In genomic region chr5:60916646-60917045, GRCh38 we compare ENCODE assay signal across 18 cellular contexts. TPM values are rescaled to one million over a fixed set of nuclear protein-coding genes. Genes with fewer than 3 reads are reported as not detected.
A peak's percentile ranks its signal among the peaks of the same experiment; 100 is the strongest.
DNase-seq lines count a peak whose midpoint lies in the region; ATAC-seq, FAIRE-seq and TF ChIP-seq lines count a peak whose summit lies in the region.
"Had no signal": no experiment of that assay in that cellular context is flagged by ENCODE, and none has a peak within 500 bp of the region (broad histone marks: within the 10 kb centered on the region; RNA-seq: fewer than 3 reads in every experiment).

No MANE protein-coding gene starts in this region.

- TF ChIP-seq CTCF in fibroblast of mammary gland (conservative IDR thresholded peaks at IDR 0.05; ENCODE audit: control insufficient read depth, insufficient read depth, low read depth, low read length) = no peak
- no peak for TF ChIP-seq CTCF in keratinocyte (optimal IDR thresholded peaks at IDR 0.05 in 1 of 3, IDR thresholded peaks at IDR 0.05 in 1 of 3, conservative IDR thresholded peaks at IDR 0.05 in 1 of 3; ENCODE audit: extremely low read depth in 1 of 3, insufficient read depth in 2 of 3, low read length in 3 of 3)

- dilution Hi-C loops in keratinocyte (cut with MboI; ENCODE audit: extremely low pct_ligation_motif_present, low sequenced_read_pairs) = no loop called here

- H3K4me1 ChIP-seq in keratinocyte (ENCODE audit: control insufficient read depth, extremely low read depth, insufficient read depth, low read length) = no peaks in the 10 kb centered on the region
- H3K4me1 ChIP-seq: SJSA1 had no signal

- ATAC-seq in GM18519 (IDR thresholded peaks at IDR 0.05; ENCODE audit: low FRiP score, unreplicated experiment) (no peak), HG02885 (IDR thresholded peaks at IDR 0.05; ENCODE audit: poor library complexity, unreplicated experiment) (no peak)

- DNase-seq in ELR (ENCODE audit: low read depth) (peak; percentile 67), RKO (ENCODE audit: low spot score) (peak; percentile 15), fibroblast of mammary gland (ENCODE audit: low read depth) (peak; percentile 31), keratinocyte (ENCODE audit: low read depth, low spot score) (peak; percentile 13), NCI-H1105 treated with DMSO at 0.1 percent for 48 hours (lab: John Stamatoyannopoulos, UW) (no peak)
- DNase-seq: ACHN; CD4-positive, CD25-positive, alpha-beta regulatory T cell; DMS53; Kasumi-1; NCI-H1105; NCI-H187; NCI-H226; NCI-H526 had no signal

- H4K20me1 ChIP-seq in keratinocyte (ENCODE audit: control insufficient read depth, extremely low read depth, insufficient read depth, low read length) = no peaks in the 10 kb centered on the region

- H3K4me3 ChIP-seq in fibroblast of mammary gland (ENCODE audit: control insufficient read depth, low read depth, low read length) (no peak overlapping the region), keratinocyte (ENCODE audit: control insufficient read depth in 2 of 3, extremely low read depth in 1 of 3, insufficient read depth in 2 of 3, low read depth in 1 of 3, low read length in 3 of 3) (no peak overlapping the region)
- H3K4me3 ChIP-seq: SJSA1 had no signal

- H2AFZ ChIP-seq in keratinocyte (ENCODE audit: control insufficient read depth, low read length) = no peak overlapping the region

- FAIRE-seq in keratinocyte (lab: Jason Lieb, UNC) = no peak
- FAIRE-seq: H1 had no signal

- H3K79me2 ChIP-seq in keratinocyte (ENCODE audit: control insufficient read depth, insufficient read depth, low read length) = no peaks in the 10 kb centered on the region

- no peaks in the 10 kb centered on the region for H3K27me3 ChIP-seq in keratinocyte (ENCODE audit: control insufficient read depth, extremely low read depth, insufficient read depth, low read length)
- H3K27me3 ChIP-seq: SJSA1 had no signal

- no peak overlapping the region for H3K4me2 ChIP-seq in keratinocyte (ENCODE audit: control insufficient read depth, extremely low read depth, insufficient read depth, low read depth, low read length)

- H3K36me3 ChIP-seq in keratinocyte (ENCODE audit: control insufficient read depth in 2 of 2, extremely low read depth in 1 of 2, insufficient read depth in 2 of 2, low read length in 2 of 2) = no peaks in the 10 kb centered on the region

- no peak overlapping the region for H3K9ac ChIP-seq in keratinocyte (ENCODE audit: control insufficient read depth, extremely low read depth, insufficient read depth, low read length)

- no peak overlapping the region for H3K27ac ChIP-seq in keratinocyte (ENCODE audit: control insufficient read depth, insufficient read depth, low read length)
- H3K27ac ChIP-seq: RWPE1, SJSA1 had no signal

- H3K9me1 ChIP-seq in keratinocyte (ENCODE audit: control insufficient read depth, extremely low read depth, insufficient read depth, low read length) = no peaks in the 10 kb centered on the region

- no peaks in the 10 kb centered on the region for H3K9me3 ChIP-seq in keratinocyte (ENCODE audit: control insufficient read depth, low read depth, low read length)
- H3K9me3 ChIP-seq: SJSA1 had no signal

RNA-seq across cellular contexts. Expression of gene ERCC8, which starts 28.2 kb away (rescaled TPM):
- 12.8 to 16.6 TPM (median 13.3 TPM) in 3 replicates for polyA plus RNA-seq in keratinocyte
- polyA plus RNA-seq in keratinocyte (2011; ENCODE audit: low read depth) = 6.3 TPM
- 9.6 and 14.7 TPM in 2 replicates for polyA plus RNA-seq in keratinocyte (2011; cell fraction: cytosol; rRNA removed)
- 8.2 and 9.9 TPM in 2 replicates for polyA plus RNA-seq in keratinocyte (2011; cell fraction: nucleus; rRNA removed)
- polyA plus RNA-seq in keratinocyte (2012; ENCODE audit: low replicate concordance) = 5.1 and 7.1 TPM in 2 replicates
- 2.6 to 17.1 TPM (median 13.4 TPM) in 3 replicates for polyA minus RNA-seq in keratinocyte
- 14.4 TPM for polyA minus RNA-seq in keratinocyte (2011; cell fraction: cytosol; rRNA and poly(A)+ RNA removed)
- polyA minus RNA-seq in keratinocyte (2011; cell fraction: nucleus; rRNA and poly(A)+ RNA removed) = 11.2 and 15.8 TPM in 2 replicates

RNA-seq across cellular contexts. Expression of gene NDUFAF2, which starts 28.4 kb away (rescaled TPM):
- polyA plus RNA-seq in keratinocyte = 44.3 to 62.3 TPM (median 47.3 TPM) in 3 replicates
- 169 TPM for polyA plus RNA-seq in keratinocyte (2011; ENCODE audit: low read depth)
- 43.1 and 53.6 TPM in 2 replicates for polyA plus RNA-seq in keratinocyte (2011; cell fraction: cytosol; rRNA removed)
- 12.5 and 19.3 TPM in 2 replicates for polyA plus RNA-seq in keratinocyte (2011; cell fraction: nucleus; rRNA removed)
- polyA plus RNA-seq in keratinocyte (2012; ENCODE audit: low replicate concordance) = 58.6 and 88.3 TPM in 2 replicates
- 4.0 to 7.9 TPM (median 7.2 TPM) in 3 replicates for polyA minus RNA-seq in keratinocyte
- 44.1 TPM for polyA minus RNA-seq in keratinocyte (2011; cell fraction: cytosol; rRNA and poly(A)+ RNA removed)
- 2.7 and 6.5 TPM in 2 replicates for polyA minus RNA-seq in keratinocyte (2011; cell fraction: nucleus; rRNA and poly(A)+ RNA removed)
